In the genomic region with DNA sequence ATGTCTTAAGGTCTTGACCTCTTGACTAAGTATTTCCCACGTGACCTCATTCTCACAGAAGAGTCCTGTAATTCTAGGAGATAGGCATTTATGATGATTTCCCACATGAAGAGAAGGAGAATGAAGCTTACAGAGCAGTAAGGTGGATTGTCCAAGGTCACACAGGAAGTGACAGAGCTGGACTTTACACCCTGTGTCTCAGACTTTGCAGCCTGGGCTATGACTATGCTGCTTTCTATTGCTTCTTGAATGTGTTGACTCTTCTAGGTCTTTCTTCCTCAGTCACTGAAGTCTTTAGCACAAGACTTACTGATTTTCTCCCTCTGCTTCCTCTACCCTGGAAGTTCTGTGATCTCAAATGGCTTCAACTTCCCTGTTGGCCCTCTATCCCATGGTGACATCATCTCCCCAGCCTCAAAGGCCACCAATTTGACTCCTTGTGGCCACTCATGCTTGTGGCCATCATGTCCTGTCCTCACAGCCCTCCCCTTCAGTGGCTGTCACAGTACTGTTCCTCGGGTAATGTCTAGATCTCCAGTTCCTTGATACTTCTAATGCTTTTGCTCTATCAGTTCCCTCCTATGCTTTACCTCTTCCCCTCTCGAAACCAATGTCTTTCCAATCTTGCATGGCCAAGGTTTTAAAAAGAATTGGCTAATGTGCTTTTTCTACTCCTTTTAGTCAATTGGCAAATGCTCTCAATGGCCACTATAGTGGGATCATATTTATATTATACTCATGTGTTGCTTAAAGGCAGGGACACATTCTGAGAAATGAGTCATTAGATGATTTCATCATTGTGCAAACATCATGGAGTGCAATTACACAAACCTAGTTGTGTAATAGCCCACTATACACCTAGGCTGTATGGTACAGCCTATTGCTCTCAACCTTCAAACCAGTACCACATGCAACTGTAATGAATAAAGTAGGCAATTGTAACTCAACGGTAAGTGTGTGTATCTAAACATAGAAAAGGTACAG, we compare ENCODE assay signal across 13 cellular contexts.
DNase-seq lines count a peak whose midpoint lies in the region; ATAC-seq and TF ChIP-seq lines count a peak whose summit lies in the region.
"Had no signal": no experiment of that assay in that cellular context is flagged by ENCODE, and none has a peak within 500 bp of the region (broad histone marks: within the 10 kb centered on the region; RNA-seq: fewer than 3 reads in every experiment).

No MANE protein-coding gene starts in this region.

- H3K36me3 Mint-ChIP-seq in GM23338 (ENCODE audit: low read depth) = no peaks in the 10 kb centered on the region
- H3K36me3 Mint-ChIP-seq: activated naive CD4-positive, alpha-beta T cell treated with anti-CD3 and anti-CD28 coated beads, Interleukin-2, amount 50 U/mL, for 24 hours; stimulated activated naive B cell treated with anti-CD40 and anti-IgM and Interleukin-4, amounts not matched to agents 10 μg/mL and 1 μg/mL and 100 μg/mL, for 72 hours had no signal

- H3K9me3 Mint-ChIP-seq in GM23338 = no peaks in the 10 kb centered on the region

- no peak overlapping the region for H2AFZ ChIP-seq in GM23338

- no peaks in the 10 kb centered on the region for H3K9me3 ChIP-seq in mucosa of descending colon

- H3K4me1 Mint-ChIP-seq in GM23338 = no peaks in the 10 kb centered on the region
- H3K4me1 Mint-ChIP-seq: activated naive CD4-positive, alpha-beta T cell treated with anti-CD3 and anti-CD28 coated beads, Interleukin-2, amount 50 U/mL, for 24 hours; stimulated activated naive B cell treated with anti-CD40 and anti-IgM and Interleukin-4, amounts not matched to agents 10 μg/mL and 1 μg/mL and 100 μg/mL, for 72 hours had no signal

- H3K9me2 ChIP-seq in GM23338 (ENCODE audit: insufficient read depth) = no peaks in the 10 kb centered on the region; the same call in 1 of the 2 replicates

- no peak overlapping the region for H3K27ac Mint-ChIP-seq in GM23338
- H3K27ac Mint-ChIP-seq: activated naive CD4-positive, alpha-beta T cell treated with anti-CD3 and anti-CD28 coated beads, Interleukin-2, amount 50 U/mL, for 24 hours; stimulated activated naive B cell treated with anti-CD40 and anti-IgM and Interleukin-4, amounts not matched to agents 10 μg/mL and 1 μg/mL and 100 μg/mL, for 72 hours had no signal

- ATAC-seq in mucosa of descending colon (peak; percentile 96), HG02885 (IDR thresholded peaks at IDR 0.05; ENCODE audit: poor library complexity, unreplicated experiment) (no peak), GM21786 (IDR thresholded peaks at IDR 0.05; ENCODE audit: unreplicated experiment) (no peak), GM23338 (no peak)
- ATAC-seq: stimulated activated naive B cell treated with anti-CD40 and anti-IgM and Interleukin-4, amounts not matched to agents 10 μg/mL and 1 μg/mL and 100 μg/mL, for 72 hours had no signal

- no peaks in the 10 kb centered on the region for H3K27me3 ChIP-seq in GM23338 (ENCODE audit: insufficient read depth)

- H3K27ac ChIP-seq in GM23338 (ENCODE audit: low read depth) = no peak overlapping the region

- intact Hi-C loops in mucosa of descending colon (cut with DNase I, micrococcal nuclease) (no loop called here), posterior vena cava (cut with DNase I) (no loop called here)

- no peak overlapping the region for H3K4me3 Mint-ChIP-seq in GM23338
- H3K4me3 Mint-ChIP-seq: activated naive CD4-positive, alpha-beta T cell treated with anti-CD3 and anti-CD28 coated beads, Interleukin-2, amount 50 U/mL, for 24 hours; stimulated activated naive B cell treated with anti-CD40 and anti-IgM and Interleukin-4, amounts not matched to agents 10 μg/mL and 1 μg/mL and 100 μg/mL, for 72 hours had no signal

- no peaks in the 10 kb centered on the region for H3K79me2 ChIP-seq in GM23338 (replicated peaks; ENCODE audit: insufficient read depth)

- H3K36me3 ChIP-seq in mucosa of descending colon (ENCODE audit: low read depth) = no peaks in the 10 kb centered on the region
- H3K36me3 ChIP-seq in GM23338 (ENCODE audit: insufficient read depth) = no peaks in the 10 kb centered on the region

- TF ChIP-seq CTCF in cardiac fibroblast (IDR thresholded peaks at IDR 0.05; ENCODE audit: low read depth, low read length) (no peak), mucosa of descending colon (IDR thresholded peaks at IDR 0.05) (no peak), GM23338 (conservative IDR thresholded peaks at IDR 0.05; ENCODE audit: low read depth in 2 of 2) (no peak)

- H4K20me1 ChIP-seq in GM23338 (replicated peaks; ENCODE audit: insufficient read depth) = no peaks in the 10 kb centered on the region

- DNase-seq in Daoy (ENCODE audit: low read depth) = peak; percentile 67
- DNase-seq in NCI-H2029 treated with DMSO at 0.1 percent for 48 hours (lab: John Stamatoyannopoulos, UW) = peak; percentile 30
- peak; percentile 72 to 93 for DNase-seq in cardiac fibroblast (ENCODE audit: low read depth in 2 of 2)
- no peak for DNase-seq in mucosa of descending colon
- no peak for DNase-seq in posterior vena cava (ENCODE audit: low spot score)
- DNase-seq in GM23338 (ENCODE audit: low spot score) = no peak
- DNase-seq: activated CD4-positive, alpha-beta T cell treated with anti-CD3 and anti-CD28 coated beads, Interleukin-2, amount 50 U/mL, for 48 hours; NCI-H146; stimulated activated naive B cell treated with anti-CD40 and anti-IgM and Interleukin-4, amounts not matched to agents 10 μg/mL and 1 μg/mL and 100 μg/mL, for 72 hours had no signal

- H3K4me2 ChIP-seq in GM23338 = no peak overlapping the region
- H3K4me2 ChIP-seq: smooth muscle cell had no signal

- H3K27me3 Mint-ChIP-seq in GM23338 (ENCODE audit: insufficient read depth, low read depth, poor library complexity) = peaks cover 7% of the 10 kb centered on the region

- H3F3A ChIP-seq in GM23338 (replicated peaks; ENCODE audit: low read depth) = no peaks in the 10 kb centered on the region

- H3K4me3 ChIP-seq in cardiac fibroblast (replicated peaks in 1 of 2; ENCODE audit: low read depth in 2 of 2, low read length in 2 of 2) = no peak overlapping the region
- H3K4me3 ChIP-seq in mucosa of descending colon = no peak overlapping the region
- H3K4me3 ChIP-seq in GM23338 = no peak overlapping the region
- H3K4me3 ChIP-seq: smooth muscle cell had no signal

- H3K4me1 ChIP-seq in mucosa of descending colon (ENCODE audit: low read depth) (peaks cover 6% of the 10 kb centered on the region), GM23338 (ENCODE audit: insufficient read depth) (no peaks in the 10 kb centered on the region)

TF ChIP-seq in GM23338, 12 proteins besides CTCF, POLR2A, EP300 and RAD21 (continues in another document):
- TF ChIP-seq STAT1 (IDR thresholded peaks at IDR 0.05; ENCODE audit: unreplicated experiment) = no peak
- TF ChIP-seq EZH2phosphoT487 (IDR thresholded peaks at IDR 0.05; ENCODE audit: unreplicated experiment) = no peak
- TF ChIP-seq, protein P1, sequence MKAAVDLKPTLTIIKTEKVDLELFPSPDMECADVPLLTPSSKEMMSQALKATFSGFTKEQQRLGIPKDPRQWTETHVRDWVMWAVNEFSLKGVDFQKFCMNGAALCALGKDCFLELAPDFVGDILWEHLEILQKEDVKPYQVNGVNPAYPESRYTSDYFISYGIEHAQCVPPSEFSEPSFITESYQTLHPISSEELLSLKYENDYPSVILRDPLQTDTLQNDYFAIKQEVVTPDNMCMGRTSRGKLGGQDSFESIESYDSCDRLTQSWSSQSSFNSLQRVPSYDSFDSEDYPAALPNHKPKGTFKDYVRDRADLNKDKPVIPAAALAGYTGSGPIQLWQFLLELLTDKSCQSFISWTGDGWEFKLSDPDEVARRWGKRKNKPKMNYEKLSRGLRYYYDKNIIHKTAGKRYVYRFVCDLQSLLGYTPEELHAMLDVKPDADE (IDR thresholded peaks at IDR 0.05) = no peak
- TF ChIP-seq, protein P2, sequence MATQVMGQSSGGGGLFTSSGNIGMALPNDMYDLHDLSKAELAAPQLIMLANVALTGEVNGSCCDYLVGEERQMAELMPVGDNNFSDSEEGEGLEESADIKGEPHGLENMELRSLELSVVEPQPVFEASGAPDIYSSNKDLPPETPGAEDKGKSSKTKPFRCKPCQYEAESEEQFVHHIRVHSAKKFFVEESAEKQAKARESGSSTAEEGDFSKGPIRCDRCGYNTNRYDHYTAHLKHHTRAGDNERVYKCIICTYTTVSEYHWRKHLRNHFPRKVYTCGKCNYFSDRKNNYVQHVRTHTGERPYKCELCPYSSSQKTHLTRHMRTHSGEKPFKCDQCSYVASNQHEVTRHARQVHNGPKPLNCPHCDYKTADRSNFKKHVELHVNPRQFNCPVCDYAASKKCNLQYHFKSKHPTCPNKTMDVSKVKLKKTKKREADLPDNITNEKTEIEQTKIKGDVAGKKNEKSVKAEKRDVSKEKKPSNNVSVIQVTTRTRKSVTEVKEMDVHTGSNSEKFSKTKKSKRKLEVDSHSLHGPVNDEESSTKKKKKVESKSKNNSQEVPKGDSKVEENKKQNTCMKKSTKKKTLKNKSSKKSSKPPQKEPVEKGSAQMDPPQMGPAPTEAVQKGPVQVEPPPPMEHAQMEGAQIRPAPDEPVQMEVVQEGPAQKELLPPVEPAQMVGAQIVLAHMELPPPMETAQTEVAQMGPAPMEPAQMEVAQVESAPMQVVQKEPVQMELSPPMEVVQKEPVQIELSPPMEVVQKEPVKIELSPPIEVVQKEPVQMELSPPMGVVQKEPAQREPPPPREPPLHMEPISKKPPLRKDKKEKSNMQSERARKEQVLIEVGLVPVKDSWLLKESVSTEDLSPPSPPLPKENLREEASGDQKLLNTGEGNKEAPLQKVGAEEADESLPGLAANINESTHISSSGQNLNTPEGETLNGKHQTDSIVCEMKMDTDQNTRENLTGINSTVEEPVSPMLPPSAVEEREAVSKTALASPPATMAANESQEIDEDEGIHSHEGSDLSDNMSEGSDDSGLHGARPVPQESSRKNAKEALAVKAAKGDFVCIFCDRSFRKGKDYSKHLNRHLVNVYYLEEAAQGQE (IDR thresholded peaks at IDR 0.05; ENCODE audit: unreplicated experiment) = no peak
- no peak for TF ChIP-seq JUNB (IDR thresholded peaks at IDR 0.05; ENCODE audit: unreplicated experiment)
- TF ChIP-seq CREB1 (CRISPR knock-in tag; IDR thresholded peaks at IDR 0.05; ENCODE audit: low read depth) = no peak
- no peak for TF ChIP-seq POLR2AphosphoS5 (IDR thresholded peaks at IDR 0.05; ENCODE audit: low read depth)
- TF ChIP-seq NANOG (IDR thresholded peaks at IDR 0.05; ENCODE audit: borderline replicate concordance) = no peak

Comparison
In these comparisons a context has a peak if more than half of its experiments do, and no peak if none do; other contexts are left out.
1. DNase-seq: peak in Daoy (single experiment), NCI-H2029 treated with DMSO at 0.1 percent for 48 hours (single experiment) and cardiac fibroblast (2 of 2); none in mucosa of descending colon (0 of 3), posterior vena cava (single experiment) and GM23338 (single experiment).